Comparison of ENCODE assay signal across 1 cellular context in genomic region chr10:45457487-45457886, GRCh38.
TF ChIP-seq lines count a peak whose summit lies in the region.

No MANE protein-coding gene starts in this region.

TF ChIP-seq in HepG2, 621 proteins besides CTCF, POLR2A, EP300 and RAD21:
- TF ChIP-seq TSC22D2 (CRISPR knock-in tag; IDR thresholded peaks at IDR 0.05; ENCODE audit: borderline replicate concordance) (no peak), ATF7-NPFF (CRISPR knock-in tag; IDR thresholded peaks at IDR 0.05; ENCODE audit: low read depth) (no peak)
- TF ChIP-seq, protein P1, sequence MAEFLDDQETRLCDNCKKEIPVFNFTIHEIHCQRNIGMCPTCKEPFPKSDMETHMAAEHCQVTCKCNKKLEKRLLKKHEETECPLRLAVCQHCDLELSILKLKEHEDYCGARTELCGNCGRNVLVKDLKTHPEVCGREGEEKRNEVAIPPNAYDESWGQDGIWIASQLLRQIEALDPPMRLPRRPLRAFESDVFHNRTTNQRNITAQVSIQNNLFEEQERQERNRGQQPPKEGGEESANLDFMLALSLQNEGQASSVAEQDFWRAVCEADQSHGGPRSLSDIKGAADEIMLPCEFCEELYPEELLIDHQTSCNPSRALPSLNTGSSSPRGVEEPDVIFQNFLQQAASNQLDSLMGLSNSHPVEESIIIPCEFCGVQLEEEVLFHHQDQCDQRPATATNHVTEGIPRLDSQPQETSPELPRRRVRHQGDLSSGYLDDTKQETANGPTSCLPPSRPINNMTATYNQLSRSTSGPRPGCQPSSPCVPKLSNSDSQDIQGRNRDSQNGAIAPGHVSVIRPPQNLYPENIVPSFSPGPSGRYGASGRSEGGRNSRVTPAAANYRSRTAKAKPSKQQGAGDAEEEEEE (CRISPR knock-in tag; IDR thresholded peaks at IDR 0.05; ENCODE audit: borderline replicate concordance) = no peak
- TF ChIP-seq, protein P2, sequence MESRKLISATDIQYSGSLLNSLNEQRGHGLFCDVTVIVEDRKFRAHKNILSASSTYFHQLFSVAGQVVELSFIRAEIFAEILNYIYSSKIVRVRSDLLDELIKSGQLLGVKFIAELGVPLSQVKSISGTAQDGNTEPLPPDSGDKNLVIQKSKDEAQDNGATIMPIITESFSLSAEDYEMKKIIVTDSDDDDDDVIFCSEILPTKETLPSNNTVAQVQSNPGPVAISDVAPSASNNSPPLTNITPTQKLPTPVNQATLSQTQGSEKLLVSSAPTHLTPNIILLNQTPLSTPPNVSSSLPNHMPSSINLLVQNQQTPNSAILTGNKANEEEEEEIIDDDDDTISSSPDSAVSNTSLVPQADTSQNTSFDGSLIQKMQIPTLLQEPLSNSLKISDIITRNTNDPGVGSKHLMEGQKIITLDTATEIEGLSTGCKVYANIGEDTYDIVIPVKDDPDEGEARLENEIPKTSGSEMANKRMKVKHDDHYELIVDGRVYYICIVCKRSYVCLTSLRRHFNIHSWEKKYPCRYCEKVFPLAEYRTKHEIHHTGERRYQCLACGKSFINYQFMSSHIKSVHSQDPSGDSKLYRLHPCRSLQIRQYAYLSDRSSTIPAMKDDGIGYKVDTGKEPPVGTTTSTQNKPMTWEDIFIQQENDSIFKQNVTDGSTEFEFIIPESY (CRISPR knock-in tag; IDR thresholded peaks at IDR 0.05) = 0 out of 2 replicates have a peak, but pooled peaks have one; percentile 32
